Comparison of ENCODE assay signal across 8 cellular contexts in genomic region chr5:54229041-54229780, GRCh38.
DNase-seq lines count a peak whose midpoint lies in the region; TF ChIP-seq lines count a peak whose summit lies in the region.

No MANE protein-coding gene starts in this region.

- peak; percentile 40 for DNase-seq in NCI-H1436 (lab: John Stamatoyannopoulos, UW)
- no peak for DNase-seq in NCI-H1436 treated with DMSO at 0.1 percent for 48 hours (lab: John Stamatoyannopoulos, UW)
- DNase-seq in HCEC 1CT, result peak; percentile 22
- DNase-seq in MG63, result peak; percentile 39
- DNase-seq in T-helper 9 cell, result peak; percentile 67
- DNase-seq in astrocyte of the spinal cord (ENCODE audit: low read depth, low spot score), result peak; percentile 62
- peak; percentile 55 for DNase-seq in iPS-NIHi11 (ENCODE audit: low spot score)
- peak; percentile 48 to 73 (median 58) for DNase-seq in stimulated activated CD4-positive, alpha-beta T cell treated with anti-CD3 and anti-CD28 coated beads, Interleukin-12 subunit alpha, Interleukin-12 subunit beta, amount 100 ng/mL, for 48 hours (ENCODE audit: low read depth in 2 of 3, low spot score in 1 of 3)

- TF ChIP-seq CTCF in astrocyte of the spinal cord (IDR thresholded peaks at IDR 0.05; ENCODE audit: low read depth, low read length), result peak; percentile 93

- H3K36me3 ChIP-seq in MG63, result no peaks in the 10 kb centered on the region

- no peaks in the 10 kb centered on the region for H3K9me3 ChIP-seq in MG63

- in situ Hi-C loops in astrocyte of the spinal cord (cut with HindIII; ENCODE audit: low sequenced_read_pairs), result no loop called here

- H3K27me3 ChIP-seq in MG63, result no peaks in the 10 kb centered on the region

- H3K4me3 ChIP-seq in MG63 (no peak overlapping the region), astrocyte of the spinal cord (ENCODE audit: low read depth, low read length) (no peak overlapping the region)
